Comparison of ENCODE assay signal across 9 cellular contexts in the genomic region with DNA sequence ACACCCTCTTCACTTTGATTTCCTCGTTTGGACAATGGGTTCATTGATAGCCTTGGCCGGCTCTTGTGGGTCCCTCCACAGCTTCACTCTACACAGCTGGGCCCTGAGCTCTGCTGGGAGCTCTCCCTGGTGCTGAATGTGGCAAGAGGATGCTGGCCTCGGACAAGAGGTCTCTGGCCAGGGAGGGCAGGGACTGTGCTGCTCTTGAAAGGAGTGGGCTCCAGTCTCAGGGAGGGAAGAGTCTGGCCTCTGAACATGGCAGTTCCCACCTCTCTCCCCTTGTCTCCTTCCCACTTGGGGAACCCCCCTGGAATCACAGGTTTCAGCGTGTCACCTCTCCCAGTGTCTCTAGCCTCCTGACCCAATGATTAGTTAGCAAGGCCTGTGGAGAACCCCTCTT. TPM values are rescaled to one million over a fixed set of nuclear protein-coding genes. Genes with fewer than 3 reads are reported as not detected.
DNase-seq lines count a peak whose midpoint lies in the region; ATAC-seq and TF ChIP-seq lines count a peak whose summit lies in the region.
"Had no signal": no experiment of that assay in that cellular context is flagged by ENCODE, and none has a peak within 500 bp of the region (broad histone marks: within the 10 kb centered on the region; RNA-seq: fewer than 3 reads in every experiment).

No MANE protein-coding gene starts in this region.

- no peaks in the 10 kb centered on the region for H3K36me3 Mint-ChIP-seq in activated CD8-positive, alpha-beta memory T cell treated with anti-CD3 and anti-CD28 coated beads, Interleukin-2, amount 10 ng/mL, durations not matched to agents 7 days and 5 days
- no peaks in the 10 kb centered on the region for H3K36me3 Mint-ChIP-seq in endodermal cell (ENCODE audit: low read depth)

- TF ChIP-seq CTCF in Panc1 (IDR thresholded peaks at IDR 0.05) (no peak), endodermal cell (conservative IDR thresholded peaks at IDR 0.05) (no peak)

- no peaks in the 10 kb centered on the region for H3K9me3 Mint-ChIP-seq in activated CD8-positive, alpha-beta memory T cell treated with anti-CD3 and anti-CD28 coated beads, Interleukin-2, amount 10 ng/mL, durations not matched to agents 7 days and 5 days (ENCODE audit: low read depth)
- no peaks in the 10 kb centered on the region for H3K9me3 Mint-ChIP-seq in endodermal cell

- WGBS in endodermal cell (ENCODE audit: insufficient coverage in 1 of 2, insufficient read length in 1 of 2), 2 experiments, result 14 to 32% methylated on average over 1 to 4 of the region's 4 CpGs

- H3K36me3 ChIP-seq in Panc1 (ENCODE audit: control insufficient read depth, insufficient read depth, low read length), result no peaks in the 10 kb centered on the region
- H3K36me3 ChIP-seq in endodermal cell (ENCODE audit: control insufficient read depth, insufficient read depth, low read length), result no peaks in the 10 kb centered on the region

- no peak overlapping the region for H3K27ac Mint-ChIP-seq in activated CD8-positive, alpha-beta memory T cell treated with anti-CD3 and anti-CD28 coated beads, Interleukin-2, amount 10 ng/mL, durations not matched to agents 7 days and 5 days
- no peak overlapping the region for H3K27ac Mint-ChIP-seq in endodermal cell

- intact Hi-C loops in Panc1 (cut with micrococcal nuclease; ENCODE audit: unreplicated experiment), result no loop called here

- ATAC-seq in activated CD8-positive, alpha-beta memory T cell treated with anti-CD3 and anti-CD28 coated beads, Interleukin-2, amount 10 ng/mL, durations not matched to agents 7 days and 5 days, result peak; percentile 59
- 0 out of 2 replicates have a peak, but pooled peaks have one; percentile 41 for ATAC-seq in Panc1
- no peak for ATAC-seq in HG03469 (IDR thresholded peaks at IDR 0.05; ENCODE audit: unreplicated experiment)

- CTCF ChIA-PET in activated CD8-positive, alpha-beta memory T cell treated with anti-CD3 and anti-CD28 coated beads, Interleukin-2, amount 10 ng/mL, durations not matched to agents 7 days and 5 days (lab: Charles Lee), result interaction anchor here (1.7 kb wide), 1 partner anchor 289 kb away, joined by 4 read pairs; no protein-coding TSS in a partner anchor
- CTCF ChIA-PET in Panc1 (lab: Charles Lee), result no interaction called here

- peak; percentile 66 for DNase-seq in activated CD8-positive, alpha-beta memory T cell treated with anti-CD3 and anti-CD28 coated beads, Interleukin-2, amount 10 ng/mL, durations not matched to agents 7 days and 5 days
- DNase-seq in activated CD8-positive, alpha-beta memory T cell treated with anti-CD3 and anti-CD28 coated beads, Interleukin-2, amount 50 U/mL, for 4 hours, result no peak
- DNase-seq in Panc1 (ENCODE audit: low read depth, low spot score) (no peak), endodermal cell (peak; percentile 97), mucosa of gallbladder (ENCODE audit: low spot score) (peak; percentile 69), mesenteric fat pad (ENCODE audit: low spot score) (no peak), GF-D8 (lab: John Stamatoyannopoulos, UW) (no peak)

- peaks cover 43% of the 10 kb centered on the region for H3K27me3 Mint-ChIP-seq in activated CD8-positive, alpha-beta memory T cell treated with anti-CD3 and anti-CD28 coated beads, Interleukin-2, amount 10 ng/mL, durations not matched to agents 7 days and 5 days
- peaks cover 51% of the 10 kb centered on the region for H3K27me3 Mint-ChIP-seq in endodermal cell (ENCODE audit: insufficient read depth)

- no peak overlapping the region for H3K27ac ChIP-seq in Panc1 (ENCODE audit: low read length)
- H3K27ac ChIP-seq in endodermal cell (ENCODE audit: low read depth, low read length), result no peak overlapping the region

- POLR2A ChIA-PET in Panc1 (lab: Charles Lee), result no interaction called here

- no peaks in the 10 kb centered on the region for H3K27me3 ChIP-seq in Panc1 (ENCODE audit: control insufficient read depth, insufficient read depth, low read length)
- peaks cover 46% of the 10 kb centered on the region for H3K27me3 ChIP-seq in endodermal cell (ENCODE audit: control insufficient read depth, insufficient read depth, low read length, poor library complexity, severe bottlenecking)

- H3K4me1 Mint-ChIP-seq in activated CD8-positive, alpha-beta memory T cell treated with anti-CD3 and anti-CD28 coated beads, Interleukin-2, amount 10 ng/mL, durations not matched to agents 7 days and 5 days, result no peaks in the 10 kb centered on the region
- H3K4me1 Mint-ChIP-seq in endodermal cell, result no peaks in the 10 kb centered on the region

- H3K4me3 Mint-ChIP-seq in activated CD8-positive, alpha-beta memory T cell treated with anti-CD3 and anti-CD28 coated beads, Interleukin-2, amount 10 ng/mL, durations not matched to agents 7 days and 5 days, result no peak overlapping the region
- no peak overlapping the region for H3K4me3 Mint-ChIP-seq in endodermal cell

- no peak overlapping the region for H3K9ac ChIP-seq in endodermal cell (ENCODE audit: extremely low read depth, low read length, poor library complexity, severe bottlenecking)

- H3K9me3 ChIP-seq in Panc1 (ENCODE audit: control insufficient read depth, insufficient read depth, low read depth, low read length), result no peaks in the 10 kb centered on the region
- no peaks in the 10 kb centered on the region for H3K9me3 ChIP-seq in endodermal cell (ENCODE audit: control insufficient read depth, low read length)

- H3K4me1 ChIP-seq in Panc1 (ENCODE audit: control insufficient read depth, insufficient read depth, low read length) (no peaks in the 10 kb centered on the region), endodermal cell (ENCODE audit: control insufficient read depth, insufficient read depth, low read length) (no peaks in the 10 kb centered on the region)

- H3K4me3 ChIP-seq in Panc1 (ENCODE audit: low read depth in 2 of 2, low read length in 2 of 2), result no peak overlapping the region
- H3K4me3 ChIP-seq in endodermal cell (ENCODE audit: low read length), result no peak overlapping the region

- in situ Hi-C loops in Panc1 (cut with HindIII; ENCODE audit: low pct_unique_long_range_greater_than_20kb, low sequenced_read_pairs), result no loop called here

- BruUV-seq in Panc1 (replicated peaks; lab: Mats Ljungman, UMichigan), result no TSS peak

RNA-seq across cellular contexts. Expression of a gene that starts 3.0 kb away (rescaled TPM):
- not detected for total RNA-seq in activated CD8-positive, alpha-beta memory T cell treated with anti-CD3 and anti-CD28 coated beads, Interleukin-2, amount 10 ng/mL, durations not matched to agents 7 days and 5 days
- total RNA-seq in Panc1 (2021; ENCODE audit: unreplicated experiment) (2.1 TPM), endodermal cell (under 1 TPM in 1 of 2 donors, not detected in 1; 0.26 TPM), mucosa of gallbladder (not detected), mesenteric fat pad (not detected)
- polyA plus RNA-seq in Panc1 (2012; ENCODE audit: insufficient read length), result 2.1 TPM
- polyA plus RNA-seq in endodermal cell (2013, experiment 1 of 2), result 17.0 TPM
- polyA plus RNA-seq in endodermal cell (2013, experiment 2 of 2), result 13.5 TPM
- total RNA-seq: T-helper 2 cell treated with Interferon-gamma antibody and Interleukin-4, amounts not matched to agents 100 ng/mL and 5 ng/mL, for 36 hours had no signal

RNA-seq across cellular contexts. Expression of a gene that starts 50.0 kb away (rescaled TPM):
- total RNA-seq in activated CD8-positive, alpha-beta memory T cell treated with anti-CD3 and anti-CD28 coated beads, Interleukin-2, amount 10 ng/mL, durations not matched to agents 7 days and 5 days, result 10 to 100 TPM; 18.3 to 24.3 TPM
- 22.4 TPM for total RNA-seq in Panc1 (2021; ENCODE audit: unreplicated experiment)
- polyA plus RNA-seq in Panc1 (2012; ENCODE audit: insufficient read length), result 30.5 TPM
- total RNA-seq in endodermal cell, result 10 to 100 TPM; 15.5 to 22.5 TPM
- polyA plus RNA-seq in endodermal cell (2013, experiment 1 of 2), result 25.9 TPM
- 22.2 TPM for polyA plus RNA-seq in endodermal cell (2013, experiment 2 of 2)
- total RNA-seq in mucosa of gallbladder, result 18.7 TPM
- total RNA-seq in mesenteric fat pad, result 17.8 TPM

RNA-seq across cellular contexts. Expression of a gene that starts 50.4 kb away (rescaled TPM):
- 10 to 100 TPM; 94.2 to 94.9 TPM for total RNA-seq in activated CD8-positive, alpha-beta memory T cell treated with anti-CD3 and anti-CD28 coated beads, Interleukin-2, amount 10 ng/mL, durations not matched to agents 7 days and 5 days
- total RNA-seq in Panc1 (2021; ENCODE audit: unreplicated experiment) (93.7 TPM), endodermal cell (100 to 1,000 TPM; 111 to 120 TPM), mucosa of gallbladder (106 TPM), mesenteric fat pad (81.1 TPM)
- 172 TPM for polyA plus RNA-seq in Panc1 (2012; ENCODE audit: insufficient read length)
- polyA plus RNA-seq in endodermal cell (2013, experiment 1 of 2), result 143 TPM
- 125 TPM for polyA plus RNA-seq in endodermal cell (2013, experiment 2 of 2)

Comparison
In these comparisons a context has a peak if more than half of its experiments do, and no peak if none do; other contexts are left out.
1. DNase-seq: peak in activated CD8-positive, alpha-beta memory T cell treated with anti-CD3 and anti-CD28 coated beads, Interleukin-2, amount 10 ng/mL, durations not matched to agents 7 days and 5 days (single experiment), endodermal cell (single experiment) and mucosa of gallbladder (single experiment); none in activated CD8-positive, alpha-beta memory T cell treated with anti-CD3 and anti-CD28 coated beads, Interleukin-2, amount 50 U/mL, for 4 hours (single experiment), Panc1 (single experiment), mesenteric fat pad (single experiment) and GF-D8 (single experiment).